In the genomic region with DNA sequence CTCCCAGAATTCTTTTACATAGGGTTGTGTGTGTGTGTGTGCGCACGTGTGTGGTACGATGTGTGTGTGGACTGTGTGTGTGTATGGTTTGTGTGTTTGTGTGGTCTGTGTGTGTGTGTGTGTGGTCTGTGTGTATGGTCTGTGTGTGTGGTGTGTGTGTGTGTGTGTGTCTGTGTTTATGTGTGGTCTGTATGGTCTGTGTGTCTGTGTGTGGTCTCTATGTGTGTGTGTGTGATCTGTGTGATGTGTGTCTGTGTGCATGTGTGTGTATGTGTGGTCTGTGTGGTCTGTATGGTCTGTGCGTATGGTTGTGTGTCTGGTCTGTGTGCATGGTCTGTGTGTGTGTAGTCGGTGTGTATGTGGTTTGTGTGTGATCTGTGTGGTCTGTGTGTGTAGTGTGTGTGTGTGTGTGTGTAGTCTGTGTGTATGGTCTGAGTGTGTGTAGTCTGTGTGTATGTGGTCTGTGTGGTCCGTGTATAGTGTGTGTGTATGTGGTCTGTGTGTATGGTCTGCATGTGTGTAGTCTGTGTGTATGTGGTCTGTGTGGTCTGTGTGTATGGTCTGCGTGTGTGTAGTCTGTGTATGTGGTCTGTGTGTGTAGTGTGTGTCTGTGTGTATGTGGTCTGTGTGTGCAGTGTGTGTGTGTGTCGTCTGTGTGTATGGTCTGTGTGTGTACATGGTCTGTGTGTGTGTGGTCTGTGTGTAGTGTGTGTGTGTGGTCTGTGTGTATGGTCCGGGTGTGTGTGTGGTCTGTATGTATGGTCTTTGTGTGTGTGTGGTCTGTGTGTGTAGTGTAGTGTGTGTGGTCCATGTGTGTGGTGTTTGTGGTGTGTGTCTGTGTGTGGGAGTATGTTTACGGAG, we compare ENCODE assay signal across 28 cellular contexts. TPM values are rescaled to one million over a fixed set of nuclear protein-coding genes. Genes with fewer than 3 reads are reported as not detected.
DNase-seq lines count a peak whose midpoint lies in the region; ATAC-seq, FAIRE-seq and TF ChIP-seq lines count a peak whose summit lies in the region.
"Had no signal": no experiment of that assay in that cellular context is flagged by ENCODE, and none has a peak within 500 bp of the region (broad histone marks: within the 10 kb centered on the region; RNA-seq: fewer than 3 reads in every experiment).

No MANE protein-coding gene starts in this region.

- no peak overlapping the region for H2AK5ac ChIP-seq in neuronal stem cell (ENCODE audit: low read depth, low read length)

- H4K8ac ChIP-seq in neuronal stem cell (ENCODE audit: low read depth, low read length): no peak overlapping the region

- H2AFZ ChIP-seq in neuronal stem cell (ENCODE audit: low read length): no peak overlapping the region
- H2AFZ ChIP-seq: parathyroid adenoma had no signal

- DNase-seq in A549 (ENCODE audit: low read depth in 1 of 2, low spot score in 1 of 2): no peak
- DNase-seq in HEK293T (ENCODE audit: extremely low spot score): no peak
- DNase-seq in bronchial epithelial cell (ENCODE audit: low read depth): no peak
- DNase-seq in neuronal stem cell (ENCODE audit: low spot score): no peak
- DNase-seq in GDM1 (lab: John Stamatoyannopoulos, UW): no peak
- no peak for DNase-seq in posterior cingulate gyrus
- DNase-seq: activated CD4-positive, alpha-beta memory T cell treated with anti-CD3 and anti-CD28 coated beads, Interleukin-2, amount 10 ng/mL, durations not matched to agents 7 days and 5 days; activated CD4-positive, alpha-beta T cell treated with anti-CD3 and anti-CD28 coated beads for 1 hour; activated naive CD4-positive, alpha-beta T cell treated with anti-CD3 and anti-CD28 coated beads, Interleukin-2, amount 50 U/mL, for 16 hours; CD8-positive, alpha-beta memory T cell; HFFc6; immature natural killer cell; KBM-7; left cardiac atrium; NCI-H2029 treated with DMSO at 0.1 percent for 48 hours; OCI-M1; spleen; stimulated activated CD4-positive, alpha-beta T cell treated with anti-CD3 and anti-CD28 coated beads, Interleukin-2, amount 100 ng/mL, for 24 hours; stimulated activated CD8-positive, alpha-beta memory T cell treated with anti-CD3 and anti-CD28 coated beads, Interleukin-4, amount 100 ng/mL, for 48 hours; stimulated activated naive CD8-positive, alpha-beta T cell treated with anti-CD3 and anti-CD28 coated beads, Interleukin-15, amount 100 ng/mL, for 72 hours had no signal

- peak; percentile 23 for FAIRE-seq in A549 (lab: Jason Lieb, UNC)
- FAIRE-seq in bronchial epithelial cell (lab: Jason Lieb, UNC): peak; percentile 98

- H3K9me3 ChIP-seq in A549: no peaks in the 10 kb centered on the region
- no peaks in the 10 kb centered on the region for H3K9me3 ChIP-seq in neuronal stem cell (replicated peaks in 1 of 2; ENCODE audit: control insufficient read depth in 2 of 2, insufficient read depth in 1 of 2, low read depth in 1 of 2, low read length in 2 of 2)
- H3K9me3 ChIP-seq: MG63, spleen, thoracic aorta had no signal

- H3K4me3 ChIP-seq in A549: no peak overlapping the region
- no peak overlapping the region for H3K4me3 ChIP-seq in bronchial epithelial cell (ENCODE audit: low read depth, low read length)
- peak overlapping the region in 1 of 2 donors; percentile 40 for H3K4me3 ChIP-seq in neuronal stem cell (ENCODE audit: low read length in 2 of 2)
- H3K4me3 ChIP-seq: lung, MG63, spleen, thoracic aorta had no signal

- peaks cover 22% of the 10 kb centered on the region for H3K4me1 ChIP-seq in A549
- peaks cover 0 to 6% of the 10 kb centered on the region in 2 donors for H3K4me1 ChIP-seq in neuronal stem cell (ENCODE audit: control insufficient read depth in 2 of 2, insufficient read depth in 1 of 2, low read depth in 1 of 2, low read length in 2 of 2)
- H3K4me1 ChIP-seq: parathyroid adenoma had no signal

- no peaks in the 10 kb centered on the region for H3K9me3 Mint-ChIP-seq in activated T-helper 17 cell treated with anti-CD3 and anti-CD28 coated beads, Interleukin-2, amount 50 U/mL, for 72 hours
- H3K9me3 Mint-ChIP-seq: activated CD4-positive, alpha-beta memory T cell treated with anti-CD3 and anti-CD28 coated beads, Interleukin-2, amount 10 ng/mL, durations not matched to agents 7 days and 5 days; CD8-positive, alpha-beta memory T cell; immature natural killer cell; nephron progenitor cell; stimulated activated naive CD8-positive, alpha-beta T cell treated with anti-CD3 and anti-CD28 coated beads, Interleukin-15, amount 100 ng/mL, for 72 hours; T-helper 2 cell treated with Interferon-gamma antibody and Interleukin-4, amounts not matched to agents 5 μg/mL and 100 μg/mL, for 36 hours had no signal

- H4K91ac ChIP-seq in neuronal stem cell (ENCODE audit: low read depth, low read length, poor library complexity): no peak overlapping the region

- WGBS in A549 (ENCODE audit: missing lambda C conversion rate): 66% methylated on average over 10 of the region's 10 CpGs
- 100% methylated on average over 1 of the region's 10 CpGs; no CpG with 5 or more reads in 1 of the 2 donors for WGBS in neuronal stem cell (ENCODE audit: extremely low coverage in 2 of 2, insufficient read length in 2 of 2, insufficient replicate concordance in 1 of 2), 2 donors

- peak overlapping the region; percentile 66 for H3K4me2 ChIP-seq in A549
- H3K4me2 ChIP-seq in neuronal stem cell (ENCODE audit: insufficient read depth, low read length, poor library complexity, severe bottlenecking): no peak overlapping the region

- peak overlapping the region; percentile 26 to 57; a peak in 4 of 6 replicates for H3K27ac ChIP-seq in A549
- no peak overlapping the region for H3K27ac ChIP-seq in neuronal stem cell (replicated peaks; ENCODE audit: low read length)
- H3K27ac ChIP-seq: parathyroid adenoma, spleen, thoracic aorta had no signal

- peak overlapping the region; percentile 56 for H3K9ac ChIP-seq in neuronal stem cell (ENCODE audit: low read depth, low read length, poor library complexity)
- H3K9ac ChIP-seq: parathyroid adenoma had no signal

- H3K14ac ChIP-seq in neuronal stem cell (ENCODE audit: low read length): peak overlapping the region; percentile 10

- no peak overlapping the region for H2BK120ac ChIP-seq in neuronal stem cell (ENCODE audit: low read depth, low read length)

- TF ChIP-seq EP300 in A549 (IDR thresholded peaks at IDR 0.05): no peak

- H3K27me3 ChIP-seq in bronchial epithelial cell (ENCODE audit: control insufficient read depth, insufficient read depth, low read length) (no peaks in the 10 kb centered on the region), neuronal stem cell (ENCODE audit: control insufficient read depth in 3 of 3, insufficient read depth in 3 of 3, low read depth in 1 of 3, low read length in 3 of 3) (no peaks in the 10 kb centered on the region)
- H3K27me3 ChIP-seq: MG63 had no signal

- no peak overlapping the region for H2BK15ac ChIP-seq in neuronal stem cell (ENCODE audit: low read length)

- no peak overlapping the region for H3K18ac ChIP-seq in neuronal stem cell (ENCODE audit: low read length)

- no peak overlapping the region for H2BK12ac ChIP-seq in neuronal stem cell (ENCODE audit: low read length)

- no peaks in the 10 kb centered on the region for H3K27me3 Mint-ChIP-seq in activated T-helper 17 cell treated with anti-CD3 and anti-CD28 coated beads, Interleukin-2, amount 50 U/mL, for 72 hours
- H3K27me3 Mint-ChIP-seq: activated CD4-positive, alpha-beta memory T cell treated with anti-CD3 and anti-CD28 coated beads, Interleukin-2, amount 10 ng/mL, durations not matched to agents 7 days and 5 days; CD8-positive, alpha-beta memory T cell; stimulated activated naive CD8-positive, alpha-beta T cell treated with anti-CD3 and anti-CD28 coated beads, Interleukin-15, amount 100 ng/mL, for 72 hours had no signal

- no peak overlapping the region for H3K4me3 Mint-ChIP-seq in activated T-helper 17 cell treated with anti-CD3 and anti-CD28 coated beads, Interleukin-2, amount 50 U/mL, for 72 hours
- H3K4me3 Mint-ChIP-seq: activated CD4-positive, alpha-beta memory T cell treated with anti-CD3 and anti-CD28 coated beads, Interleukin-2, amount 10 ng/mL, durations not matched to agents 7 days and 5 days; CD8-positive, alpha-beta memory T cell; HFFc6; immature natural killer cell; nephron progenitor cell; stimulated activated naive CD8-positive, alpha-beta T cell treated with anti-CD3 and anti-CD28 coated beads, Interleukin-15, amount 100 ng/mL, for 72 hours; T-helper 2 cell treated with Interferon-gamma antibody and Interleukin-4, amounts not matched to agents 5 μg/mL and 100 μg/mL, for 36 hours had no signal

- H3K36me3 ChIP-seq in bronchial epithelial cell (ENCODE audit: control insufficient read depth, insufficient read depth, low read length) (no peaks in the 10 kb centered on the region), neuronal stem cell (replicated peaks in 1 of 2; ENCODE audit: control insufficient read depth in 2 of 2, insufficient read depth in 2 of 2, low read length in 2 of 2) (no peaks in the 10 kb centered on the region)
- H3K36me3 ChIP-seq: MG63, spleen, thoracic aorta had no signal

- ATAC-seq in A549 (no peak), GM19328 (IDR thresholded peaks at IDR 0.05; ENCODE audit: unreplicated experiment) (no peak)
- ATAC-seq in activated T-helper 17 cell treated with anti-CD3 and anti-CD28 coated beads, Interleukin-2, amount 50 U/mL, for 72 hours (replicated peaks): no peak
- ATAC-seq: stimulated activated naive CD8-positive, alpha-beta T cell treated with anti-CD3 and anti-CD28 coated beads, Interleukin-15, amount 100 ng/mL, for 72 hours had no signal

- TF ChIP-seq RAD21 in A549 (conservative IDR thresholded peaks at IDR 0.05 in 1 of 2, IDR thresholded peaks at IDR 0.05 in 1 of 2): no peak

- H3K4me1 Mint-ChIP-seq in activated T-helper 17 cell treated with anti-CD3 and anti-CD28 coated beads, Interleukin-2, amount 50 U/mL, for 72 hours: no peaks in the 10 kb centered on the region
- H3K4me1 Mint-ChIP-seq: activated CD4-positive, alpha-beta memory T cell treated with anti-CD3 and anti-CD28 coated beads, Interleukin-2, amount 10 ng/mL, durations not matched to agents 7 days and 5 days; CD8-positive, alpha-beta memory T cell; immature natural killer cell; stimulated activated naive CD8-positive, alpha-beta T cell treated with anti-CD3 and anti-CD28 coated beads, Interleukin-15, amount 100 ng/mL, for 72 hours had no signal

- H2BK5ac ChIP-seq in neuronal stem cell (ENCODE audit: low read length): no peak overlapping the region

- peak overlapping the region; percentile 23 for H3K23ac ChIP-seq in neuronal stem cell (ENCODE audit: low read depth, low read length, poor library complexity)

- H3K4ac ChIP-seq in neuronal stem cell (ENCODE audit: low read length): no peak overlapping the region

- H3K36me3 Mint-ChIP-seq in activated T-helper 17 cell treated with anti-CD3 and anti-CD28 coated beads, Interleukin-2, amount 50 U/mL, for 72 hours (ENCODE audit: low read depth): no peaks in the 10 kb centered on the region
- H3K36me3 Mint-ChIP-seq: immature natural killer cell had no signal

- H3K27ac Mint-ChIP-seq in activated T-helper 17 cell treated with anti-CD3 and anti-CD28 coated beads, Interleukin-2, amount 50 U/mL, for 72 hours: no peak overlapping the region
- H3K27ac Mint-ChIP-seq: activated CD4-positive, alpha-beta memory T cell treated with anti-CD3 and anti-CD28 coated beads, Interleukin-2, amount 10 ng/mL, durations not matched to agents 7 days and 5 days; CD8-positive, alpha-beta memory T cell; HFFc6; immature natural killer cell; nephron progenitor cell; stimulated activated naive CD8-positive, alpha-beta T cell treated with anti-CD3 and anti-CD28 coated beads, Interleukin-15, amount 100 ng/mL, for 72 hours; T-helper 2 cell treated with Interferon-gamma antibody and Interleukin-4, amounts not matched to agents 5 μg/mL and 100 μg/mL, for 36 hours had no signal

- TF ChIP-seq POLR2A in A549 (IDR thresholded peaks at IDR 0.05; ENCODE audit: low read length): no peak

- POLR2A ChIA-PET in A549 (lab: Yijun Ruan, JAX): interaction anchor here (0.7 to 1.4 kb wide), 2 partner anchors 57 to 79 kb away, joined by 3 to 4 read pairs; no protein-coding TSS in a partner anchor
- POLR2A ChIA-PET in HEK293T (lab: Yijun Ruan, JAX): interaction anchor here (0.7 to 1.5 kb wide), 5 partner anchors 16 to 119 kb away, joined by 3 to 7 read pairs (median 3); a partner anchor contains a TSS

- no peak for TF ChIP-seq CTCF in A549 (IDR thresholded peaks at IDR 0.05)
- TF ChIP-seq CTCF in bronchial epithelial cell (IDR thresholded peaks at IDR 0.05; ENCODE audit: insufficient read depth, low read length, severe bottlenecking): no peak

- no peaks in the 10 kb centered on the region for H3K79me1 ChIP-seq in neuronal stem cell (ENCODE audit: low read depth, low read length)

- intact Hi-C loops in posterior cingulate gyrus (cut with DNase I): no loop called here

- CTCF ChIA-PET in A549 (lab: Yijun Ruan, JAX): interaction anchor here (0.7 to 1.2 kb wide), 2 partner anchors 11 to 262 kb away, joined by 3 to 4 read pairs; no protein-coding TSS in a partner anchor
- CTCF ChIA-PET in HEK293T (lab: Yijun Ruan, JAX): interaction anchor here (1.0 to 1.4 kb wide), 2 partner anchors 8 to 129 kb away, joined by 3 read pairs; no protein-coding TSS in a partner anchor

RNA-seq across cellular contexts. Expression of a gene that starts 46.8 kb away (rescaled TPM):
- polyA plus RNA-seq in A549 (2011; rRNA removed) (11.5 and 12.8 TPM in 2 replicates), A549 (2017; fragmentation: RNase III; extraction: RNeasy Plus Mini Kit Qiagen cat#74134 plus additional on column Dnase treatment) (9.7 to 14.7 TPM (median 10.2 TPM) in 3 replicates)
- 4.7 and 6.6 TPM in 2 replicates for polyA plus RNA-seq in A549 (2012; cell fraction: cytosol; rRNA removed)
- 2.9 and 3.3 TPM in 2 replicates for polyA plus RNA-seq in A549 (2012; cell fraction: nucleus; rRNA removed)
- 8.7 and 9.0 TPM in 2 replicates for polyA minus RNA-seq in A549 (2011; rRNA and poly(A)+ RNA removed)
- 0.26 and 0.53 TPM in 2 replicates for total RNA-seq in bronchial epithelial cell
- 32.0 TPM for polyA plus RNA-seq in neuronal stem cell (2013, experiment 1 of 2)
- polyA plus RNA-seq in neuronal stem cell (2013, experiment 2 of 2): 32.1 TPM
- 1 to 10 TPM; 1.4 to 2.1 TPM for total RNA-seq in activated T-helper 17 cell treated with anti-CD3 and anti-CD28 coated beads, Interleukin-2, amount 50 U/mL, for 72 hours
